Comparison of ENCODE assay signal across 9 cellular contexts in the genomic region with DNA sequence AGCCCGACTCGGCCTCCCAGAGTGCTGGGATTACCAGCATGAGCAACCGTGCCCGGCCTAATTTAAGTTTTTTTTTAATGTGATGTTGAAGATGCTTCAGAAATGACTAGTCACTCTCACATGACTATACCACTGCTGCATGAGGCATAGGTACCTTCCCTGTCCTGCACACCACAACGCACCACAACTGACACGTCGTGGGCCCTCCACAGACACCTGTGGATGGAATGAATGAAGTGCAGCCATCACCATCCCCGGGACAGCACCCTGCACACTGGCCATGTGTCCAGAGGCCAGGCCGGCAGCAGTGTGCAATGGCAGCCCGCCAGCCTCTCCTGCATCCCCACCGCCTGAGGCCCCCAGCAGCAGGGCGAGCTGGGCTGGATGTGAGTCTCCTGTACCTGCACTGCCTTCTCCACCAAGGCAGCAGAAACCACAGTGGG. TPM values are rescaled to one million over a fixed set of nuclear protein-coding genes. Genes with fewer than 3 reads are reported as not detected.
DNase-seq lines count a peak whose midpoint lies in the region; ATAC-seq lines count a peak whose summit lies in the region.
"Had no signal": no experiment of that assay in that cellular context is flagged by ENCODE, and none has a peak within 500 bp of the region (broad histone marks: within the 10 kb centered on the region; RNA-seq: fewer than 3 reads in every experiment).

No MANE protein-coding gene starts in this region.

- intact Hi-C loops in aorta (cut with DNase I): no loop called here
- intact Hi-C loops in head of caudate nucleus (cut with DNase I): no loop called here

- H3K36me3 ChIP-seq in aorta (ENCODE audit: control insufficient read depth in 1 of 2, insufficient read depth in 2 of 2, low read length in 1 of 2): peaks cover 0 to 1% of the 10 kb centered on the region in 2 donors

- H3K4me1 ChIP-seq in aorta (ENCODE audit: control insufficient read depth in 1 of 2, insufficient read depth in 2 of 2, low read length in 2 of 2): peaks cover 3 to 5% of the 10 kb centered on the region in 2 donors

- ATAC-seq in HG03025 (IDR thresholded peaks at IDR 0.05; ENCODE audit: low FRiP score, unreplicated experiment): peak; percentile 47
- ATAC-seq in aorta (ENCODE audit: low FRiP score): no peak
- ATAC-seq: Panc1 had no signal

- H3K27me3 ChIP-seq in aorta (ENCODE audit: control insufficient read depth in 1 of 2, insufficient read depth in 2 of 2, low read length in 1 of 2): no peaks in the 10 kb centered on the region

- H3K27ac ChIP-seq in aorta (ENCODE audit: low read depth in 1 of 2, low read length in 2 of 2): no peak overlapping the region

- 86 to 89% methylated on average over 12 of the region's 12 CpGs for WGBS in aorta, 2 donors

- no peaks in the 10 kb centered on the region for H3K9me3 ChIP-seq in aorta (ENCODE audit: control insufficient read depth, low read length)

- DNase-seq in activated naive CD4-positive, alpha-beta T cell treated with Interleukin-2 at 50 U/mL for 16 hours: peak; percentile 69
- DNase-seq in activated naive CD4-positive, alpha-beta T cell (lab: John Stamatoyannopoulos, UW): no peak
- peak; percentile 20 to 50 for DNase-seq in activated CD4-positive, alpha-beta T cell treated with anti-CD3 and anti-CD28 coated beads, Interleukin-2, amount 50 U/mL, for 24 hours (ENCODE audit: low read depth in 1 of 2, low spot score in 1 of 2)
- DNase-seq in aorta (no peak), head of caudate nucleus (no peak), inferior parietal cortex (ENCODE audit: extremely low spot score) (no peak), NCI-H187 treated with DMSO at 0.1 percent for 48 hours (lab: John Stamatoyannopoulos, UW) (no peak)

- H3K4me3 ChIP-seq in aorta (ENCODE audit: low read length in 2 of 2): no peak overlapping the region

RNA-seq across cellular contexts. Expression of gene VOPP1, which starts 55.1 kb away (rescaled TPM):
- 10 to 100 TPM; 74.1 to 82.9 TPM for total RNA-seq in aorta
- 10 to 100 TPM; 36.3 to 62.9 TPM for polyA plus RNA-seq in aorta

Comparison
In these comparisons a context has a peak if more than half of its experiments do, and no peak if none do; other contexts are left out.
1. DNase-seq: peak in activated naive CD4-positive, alpha-beta T cell treated with Interleukin-2 at 50 U/mL for 16 hours (single experiment) and activated CD4-positive, alpha-beta T cell treated with anti-CD3 and anti-CD28 coated beads, Interleukin-2, amount 50 U/mL, for 24 hours (2 of 2); none in activated naive CD4-positive, alpha-beta T cell (0 of 4), aorta (0 of 2), head of caudate nucleus (0 of 42), inferior parietal cortex (single experiment) and NCI-H187 treated with DMSO at 0.1 percent for 48 hours (single experiment).